Comparison of ENCODE assay signal across 22 cellular contexts in the genomic region with DNA sequence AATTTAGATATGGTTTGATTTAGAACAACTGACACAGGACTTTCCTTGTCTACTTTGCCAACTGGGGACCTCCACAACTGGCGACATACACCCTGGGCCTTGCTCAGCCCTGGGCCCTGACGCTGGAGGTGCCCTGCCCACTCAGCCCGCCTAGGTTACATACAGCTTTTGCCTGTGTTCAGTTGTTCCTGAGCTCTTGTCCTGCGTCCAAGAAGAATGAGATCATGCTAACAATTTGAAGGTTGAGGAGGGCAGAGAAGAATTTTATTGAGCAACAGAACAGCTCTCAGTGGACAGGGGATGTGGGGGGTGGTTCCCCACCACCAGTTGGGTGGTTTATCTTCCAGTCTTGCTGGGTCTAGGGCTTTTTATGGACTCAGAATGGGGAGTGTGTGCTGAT.
"Had no signal": no experiment of that assay in that cellular context is flagged by ENCODE, and none has a peak within 500 bp of the region (broad histone marks: within the 10 kb centered on the region; RNA-seq: fewer than 3 reads in every experiment).

No MANE protein-coding gene starts in this region.

- H3K27ac Mint-ChIP-seq: activated CD8-positive, alpha-beta memory T cell treated with anti-CD3 and anti-CD28 coated beads, Interleukin-2, amount 10 ng/mL, durations not matched to agents 7 days and 5 days; activated naive CD8-positive, alpha-beta T cell treated with anti-CD3 and anti-CD28 coated beads, Interleukin-2, amount 10 ng/mL, durations not matched to agents 7 days and 5 days; natural killer cell had no signal

- H3K4me3 Mint-ChIP-seq: activated CD8-positive, alpha-beta memory T cell treated with anti-CD3 and anti-CD28 coated beads, Interleukin-2, amount 10 ng/mL, durations not matched to agents 7 days and 5 days; activated naive CD8-positive, alpha-beta T cell treated with anti-CD3 and anti-CD28 coated beads, Interleukin-2, amount 10 ng/mL, durations not matched to agents 7 days and 5 days; activated T-cell treated with anti-CD3 and anti-CD28 coated beads, Interleukin-2, amount 50 U/mL, for 4 hours; natural killer cell had no signal

- ATAC-seq: activated CD8-positive, alpha-beta memory T cell treated with anti-CD3 and anti-CD28 coated beads, Interleukin-2, amount 10 ng/mL, durations not matched to agents 7 days and 5 days; activated T-cell treated with anti-CD3 and anti-CD28 coated beads, Interleukin-2, amount 50 U/mL, for 4 hours; left lobe of liver; natural killer cell; stimulated activated naive CD8-positive, alpha-beta T cell treated with anti-CD3 and anti-CD28 coated beads, Interleukin-15, Interleukin-2, amounts not matched to agents 100 U/mL and 50 U/mL, for 24 hours had no signal

- H3K4me1 Mint-ChIP-seq: activated CD8-positive, alpha-beta memory T cell treated with anti-CD3 and anti-CD28 coated beads, Interleukin-2, amount 10 ng/mL, durations not matched to agents 7 days and 5 days; activated naive CD8-positive, alpha-beta T cell treated with anti-CD3 and anti-CD28 coated beads, Interleukin-2, amount 10 ng/mL, durations not matched to agents 7 days and 5 days; natural killer cell had no signal

- H3K27me3 ChIP-seq: ascending aorta, heart left ventricle, sigmoid colon, suprapubic skin, upper lobe of left lung had no signal

- H3K27ac ChIP-seq: ascending aorta, heart left ventricle, sigmoid colon, suprapubic skin, upper lobe of left lung had no signal

- H3K4me1 ChIP-seq: ascending aorta, heart left ventricle, sigmoid colon, suprapubic skin, upper lobe of left lung had no signal

- H3K36me3 ChIP-seq: ascending aorta, heart left ventricle, sigmoid colon, suprapubic skin, upper lobe of left lung had no signal

- DNase-seq: activated CD4-positive, alpha-beta T cell treated with anti-CD3 and anti-CD28 coated beads for 1 hour; activated CD4-positive, alpha-beta T cell treated with anti-CD3 and anti-CD28 coated beads, Interleukin-2, amount 50 U/mL, for 48 hours; activated CD8-positive, alpha-beta memory T cell treated with anti-CD3 and anti-CD28 coated beads, Interleukin-2, amount 10 ng/mL, durations not matched to agents 7 days and 5 days; activated gamma-delta T cell treated with Interleukin-2 at 50 U/mL for 16 hours; activated naive CD8-positive, alpha-beta T cell treated with anti-CD3 and anti-CD28 coated beads, Interleukin-2, amount 10 ng/mL, durations not matched to agents 7 days and 5 days; activated T-cell treated with anti-CD3 and anti-CD28 coated beads, Interleukin-2, amount 50 U/mL, for 4 hours; central memory CD4-positive, alpha-beta T cell; cortex of kidney; effector CD8-positive, alpha-beta T cell; foreskin melanocyte; heart left ventricle; islet precursor cell; mammary epithelial cell; natural killer cell; sigmoid colon; stimulated activated CD4-positive, alpha-beta T cell treated with anti-CD3 and anti-CD28 coated beads, Interleukin-2, amount 100 ng/mL, for 48 hours; stimulated activated naive CD8-positive, alpha-beta T cell treated with anti-CD3 and anti-CD28 coated beads, Interleukin-15, Interleukin-2, amounts not matched to agents 100 U/mL and 50 U/mL, for 24 hours; T-helper 9 cell had no signal

- H3K9me3 Mint-ChIP-seq: activated naive CD8-positive, alpha-beta T cell treated with anti-CD3 and anti-CD28 coated beads, Interleukin-2, amount 10 ng/mL, durations not matched to agents 7 days and 5 days; natural killer cell had no signal

- H3K36me3 Mint-ChIP-seq: activated naive CD8-positive, alpha-beta T cell treated with anti-CD3 and anti-CD28 coated beads, Interleukin-2, amount 10 ng/mL, durations not matched to agents 7 days and 5 days had no signal

- H3K4me3 ChIP-seq: ascending aorta, heart left ventricle, sigmoid colon, suprapubic skin, upper lobe of left lung had no signal

- H3K9me3 ChIP-seq: suprapubic skin had no signal
